8 cellular contexts compared by ENCODE assay signal in the genomic region with DNA sequence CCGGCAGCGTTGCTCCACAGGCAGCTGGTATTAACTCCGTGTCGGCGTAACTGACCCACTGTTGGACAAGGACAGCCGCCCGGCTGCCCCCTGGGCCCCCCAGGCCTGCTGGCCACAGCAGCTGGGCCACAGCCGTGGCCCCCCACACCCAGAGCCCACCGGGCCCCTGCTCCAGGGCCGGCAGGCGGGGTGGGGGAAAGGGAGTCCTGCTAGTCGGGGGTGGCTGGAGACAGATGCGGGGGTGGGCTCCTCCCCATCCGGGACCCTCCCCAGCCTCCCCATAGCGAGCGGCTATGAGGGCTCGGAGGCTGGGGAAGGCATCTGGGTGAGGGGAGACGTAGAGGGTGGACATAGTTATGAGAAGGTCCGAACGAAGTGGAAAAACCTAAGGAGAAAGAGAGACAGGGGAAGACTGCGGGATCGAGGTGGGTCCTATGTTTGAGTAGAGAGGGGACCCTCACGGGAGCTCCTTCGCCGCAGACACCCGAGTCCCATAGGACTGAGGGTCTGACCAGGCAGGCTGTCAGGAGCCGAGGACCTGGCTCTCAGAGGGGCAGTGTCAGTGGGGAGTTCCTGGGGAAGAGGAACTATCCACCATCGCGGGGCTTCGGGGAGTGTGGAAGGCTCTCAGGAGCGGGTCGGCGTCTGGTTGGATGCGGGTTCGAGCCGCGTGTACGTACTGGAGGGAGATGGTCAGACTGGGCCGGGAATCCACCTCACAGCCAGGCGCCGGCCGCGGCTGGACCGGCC. TPM values are rescaled to one million over a fixed set of nuclear protein-coding genes. Genes with fewer than 3 reads are reported as not detected.
DNase-seq lines count a peak whose midpoint lies in the region; ATAC-seq and TF ChIP-seq lines count a peak whose summit lies in the region.

No MANE protein-coding gene starts in this region.

- H4K20me1 ChIP-seq in OCI-LY7 (ENCODE audit: insufficient read depth, low read length): no peaks in the 10 kb centered on the region

- H3K4me1 Mint-ChIP-seq in Calu3 (ENCODE audit: low read depth, unreplicated experiment): peaks cover 45% of the 10 kb centered on the region

- peaks cover 94% of the 10 kb centered on the region for H3K36me3 Mint-ChIP-seq in Calu3 (ENCODE audit: insufficient read depth, unreplicated experiment)

- H3K79me2 ChIP-seq in OCI-LY7 (ENCODE audit: insufficient read depth, low read depth, low read length): peaks cover 32% of the 10 kb centered on the region

- H3K36me3 ChIP-seq in OCI-LY7 (ENCODE audit: insufficient read depth, low read length) (peaks cover 51% of the 10 kb centered on the region), aorta (ENCODE audit: control insufficient read depth in 1 of 2, insufficient read depth in 2 of 2, low read length in 1 of 2) (no peaks in the 10 kb centered on the region)

- DNase-seq in Calu3 (no peak), OCI-LY7 (ENCODE audit: low spot score) (no peak), dorsolateral prefrontal cortex (peak in 1 of 10 donors; percentile 20), aorta (peak in 1 of 2 donors; percentile 66), HK-2 (ENCODE audit: unreplicated experiment) (no peak), NCI-H510A (lab: John Stamatoyannopoulos, UW) (no peak)

- ATAC-seq in GM21619 (IDR thresholded peaks at IDR 0.05; ENCODE audit: unreplicated experiment): peak; percentile 14
- ATAC-seq in aorta (ENCODE audit: low FRiP score): peak; percentile 24

- no peaks in the 10 kb centered on the region for H3K27me3 Mint-ChIP-seq in Calu3 (ENCODE audit: unreplicated experiment)

- H3K9me2 ChIP-seq in OCI-LY7 (ENCODE audit: insufficient read depth, low read length): no peaks in the 10 kb centered on the region

- BruUV-seq in Calu3 (replicated peaks; lab: Mats Ljungman, UMichigan) (TSS peak; percentile 36), OCI-LY7 (replicated peaks; lab: Mats Ljungman, UMichigan) (TSS peak; percentile 72)

- H3K4me2 ChIP-seq in OCI-LY7 (ENCODE audit: low read length): peak overlapping the region; percentile 90

- WGBS in aorta, 2 donors: 0 to 1% methylated on average over 44 of the region's 44 CpGs

- POLR2A ChIA-PET in OCI-LY7 (lab: Charles Lee): interaction anchor here (0.6 kb wide), 2 partner anchors 35 to 53 kb away, joined by 3 to 6 read pairs; no protein-coding TSS in a partner anchor

- no peaks in the 10 kb centered on the region for H3K9me3 Mint-ChIP-seq in Calu3 (ENCODE audit: low read depth, unreplicated experiment)

- H3K4me3 ChIP-seq in OCI-LY7 (ENCODE audit: low read depth, low read length, poor library complexity, severe bottlenecking) (peak overlapping the region; percentile 90), dorsolateral prefrontal cortex (peak overlapping the region; percentile 66 to 98 (median 91)), mononuclear cell (ENCODE audit: low read length) (peak overlapping the region; percentile 94), aorta (ENCODE audit: low read length in 2 of 2) (peak overlapping the region; percentile 43 to 78)

- CTCF ChIA-PET in Calu3 (lab: Charles Lee) (interaction anchor here (0.5 to 2.7 kb wide), 12 partner anchors 12 to 333 kb away, joined by 3 to 19 read pairs (median 6); a partner anchor contains a TSS), OCI-LY7 (lab: Charles Lee; ENCODE audit: unreplicated experiment) (no interaction called here)

- peak overlapping the region; percentile 20; the same call in 1 of the 2 replicates for H2AFZ ChIP-seq in OCI-LY7 (ENCODE audit: low read length)

- H3K27ac ChIP-seq in OCI-LY7 (ENCODE audit: low read depth, low read length, poor library complexity, severe bottlenecking) (peak overlapping the region; percentile 47), dorsolateral prefrontal cortex (peak overlapping the region; percentile 82 to 100 (median 95)), aorta (ENCODE audit: low read depth in 1 of 2, low read length in 2 of 2) (peak overlapping the region; percentile 33 to 49)

- H3K4me1 ChIP-seq in OCI-LY7 (ENCODE audit: insufficient read depth, low read length, poor library complexity, severe bottlenecking): peaks cover 56% of the 10 kb centered on the region
- peaks cover 51% of the 10 kb centered on the region for H3K4me1 ChIP-seq in mononuclear cell (ENCODE audit: insufficient read depth, low read length)
- no peaks in the 10 kb centered on the region for H3K4me1 ChIP-seq in aorta (ENCODE audit: control insufficient read depth in 1 of 2, insufficient read depth in 2 of 2, low read length in 2 of 2)

- H3K4me3 Mint-ChIP-seq in Calu3 (ENCODE audit: low read depth, unreplicated experiment): peak overlapping the region; percentile 84

- H3K27ac Mint-ChIP-seq in Calu3 (ENCODE audit: unreplicated experiment): peak overlapping the region; percentile 93

- intact Hi-C loops in Calu3 (cut with micrococcal nuclease; ENCODE audit: unreplicated experiment): loop anchor here (2.0 to 5.0 kb wide), 2 partner anchors 26 to 37 kb away; no protein-coding TSS in a partner anchor
- intact Hi-C loops in OCI-LY7 (cut with micrococcal nuclease; ENCODE audit: unreplicated experiment): loop anchor here (1.0 to 10.0 kb wide), 3 partner anchors 68 to 250 kb away; a partner anchor contains a TSS
- intact Hi-C loops in dorsolateral prefrontal cortex (cut with DNase I): loop anchor here (1.0 to 10.0 kb wide), 6 partner anchors 40 to 250 kb away; a partner anchor contains a TSS
- intact Hi-C loops in aorta (cut with DNase I): loop anchor here (5.0 kb wide), 3 partner anchors 37 to 128 kb away; a partner anchor contains a TSS

- no peak for TF ChIP-seq CTCF in Calu3 (IDR thresholded peaks at IDR 0.05; ENCODE audit: unreplicated experiment)
- no peak for TF ChIP-seq CTCF in OCI-LY7 (conservative IDR thresholded peaks at IDR 0.05; ENCODE audit: low read length)
- no peak for TF ChIP-seq CTCF in dorsolateral prefrontal cortex (IDR thresholded peaks at IDR 0.05 in 54 of 56, conservative IDR thresholded peaks at IDR 0.05 in 2 of 56; ENCODE audit: low read depth in 1 of 56, partially characterized antibody in 56 of 56)

- H3K9me3 ChIP-seq in OCI-LY7 (ENCODE audit: low read length) (no peaks in the 10 kb centered on the region), mononuclear cell (ENCODE audit: low read depth, low read length) (no peaks in the 10 kb centered on the region), aorta (ENCODE audit: control insufficient read depth, low read length) (no peaks in the 10 kb centered on the region)

- H3K27me3 ChIP-seq in dorsolateral prefrontal cortex (no peaks in the 10 kb centered on the region), mononuclear cell (ENCODE audit: insufficient read depth, low read length) (no peaks in the 10 kb centered on the region), aorta (ENCODE audit: control insufficient read depth in 1 of 2, insufficient read depth in 2 of 2, low read length in 1 of 2) (no peaks in the 10 kb centered on the region)

RNA-seq across cellular contexts. Expression of a gene that starts 0.5 kb away (rescaled TPM):
- total RNA-seq in Calu3 (2022): 316 and 331 TPM in 2 replicates
- total RNA-seq in OCI-LY7 (2014; rRNA removed; shearing (Covaris generic)): 47.0 and 51.2 TPM in 2 replicates
- 118 and 137 TPM in 2 replicates for total RNA-seq in OCI-LY7 (2022)
- 10 to 100 TPM; 36.7 to 78.7 (median 56.4) TPM for total RNA-seq in dorsolateral prefrontal cortex
- total RNA-seq in mononuclear cell: 12.3 TPM
- total RNA-seq in aorta: 10 to 100 TPM; 44.4 to 49.6 TPM
- polyA plus RNA-seq in aorta: 10 to 100 TPM in 1 of 2 donors, 1 to 10 TPM in 1; 9.8 to 26.4 TPM

RNA-seq across cellular contexts. Expression of a gene that starts 11.7 kb away (rescaled TPM):
- 126 and 144 TPM in 2 replicates for total RNA-seq in Calu3 (2022)
- total RNA-seq in OCI-LY7 (2014; rRNA removed; shearing (Covaris generic)): 65.2 and 78.4 TPM in 2 replicates
- 78.0 and 82.6 TPM in 2 replicates for total RNA-seq in OCI-LY7 (2022)
- 10 to 100 TPM; 14.4 to 37.9 (median 25.8) TPM for total RNA-seq in dorsolateral prefrontal cortex
- 15.4 TPM for total RNA-seq in mononuclear cell
- total RNA-seq in aorta: 10 to 100 TPM; 32.4 to 33.4 TPM
- 10 to 100 TPM; 41.7 to 42.2 TPM for polyA plus RNA-seq in aorta

RNA-seq across cellular contexts. Expression of a gene that starts 17.9 kb away (rescaled TPM):
- total RNA-seq in Calu3 (2022): 22.1 and 37.6 TPM in 2 replicates
- total RNA-seq in OCI-LY7 (2014; rRNA removed; shearing (Covaris generic)): 2.1 and 2.2 TPM in 2 replicates
- 3.7 and 6.5 TPM in 2 replicates for total RNA-seq in OCI-LY7 (2022)
- 10 to 100 TPM in 116 of 120 experiments, 1 to 10 TPM in 4; 5.9 to 42.6 (median 21.4) TPM for total RNA-seq in dorsolateral prefrontal cortex
- 0.31 TPM for total RNA-seq in mononuclear cell
- total RNA-seq in aorta: 1 to 10 TPM in 1 of 2 donors, under 1 TPM in 1; 0.58 to 1.3 TPM
- polyA plus RNA-seq in aorta: under 1 TPM in 1 of 2 donors, not detected in 1; 0.23 TPM

RNA-seq across cellular contexts. Expression of a gene that starts 20.0 kb away (rescaled TPM):
- total RNA-seq in Calu3 (2022): 4.2 and 4.3 TPM in 2 replicates
- total RNA-seq in OCI-LY7 (2014; rRNA removed; shearing (Covaris generic)): 0.19 TPM in 1 of 2 replicates, not detected in the other
- 0.15 and 0.49 TPM in 2 replicates for total RNA-seq in OCI-LY7 (2022)
- total RNA-seq in dorsolateral prefrontal cortex: 10 to 100 TPM in 3 of 120 experiments, 1 to 10 TPM in 117; 3.0 to 12.0 (median 5.5) TPM
- 2.7 TPM for total RNA-seq in mononuclear cell
- 1 to 10 TPM; 1.9 TPM for total RNA-seq in aorta
- polyA plus RNA-seq in aorta: 1 to 10 TPM; 1.3 to 2.1 TPM

RNA-seq across cellular contexts. Expression of a gene that starts 20.3 kb away (rescaled TPM):
- total RNA-seq in Calu3 (2022): 1,238 and 1,263 TPM in 2 replicates
- 0.22 and 0.41 TPM in 2 replicates for total RNA-seq in OCI-LY7 (2014; rRNA removed; shearing (Covaris generic))
- total RNA-seq in OCI-LY7 (2022): 0.81 and 2.2 TPM in 2 replicates
- 1,000 to 10,000 TPM in 12 of 120 experiments, 100 to 1,000 TPM in 96, 10 to 100 TPM in 12; 73.4 to 4,082 (median 220) TPM for total RNA-seq in dorsolateral prefrontal cortex
- total RNA-seq in mononuclear cell: 16.6 TPM
- 100 to 1,000 TPM; 194 to 454 TPM for total RNA-seq in aorta
- 10 to 100 TPM; 55.1 to 98.7 TPM for polyA plus RNA-seq in aorta

Comparison
In these comparisons a context has a peak if more than half of its experiments do, and no peak if none do; other contexts are left out.
1. H3K27ac ChIP-seq: peak in every context shown above with its lines; median percentile 95 in dorsolateral prefrontal cortex; 47 in OCI-LY7; 41 in aorta.